Comparison of ENCODE assay signal across 23 cellular contexts in genomic region chr18:24731981-24732380, GRCh38.
DNase-seq lines count a peak whose midpoint lies in the region; ATAC-seq and TF ChIP-seq lines count a peak whose summit lies in the region.
"Had no signal": no experiment of that assay in that cellular context is flagged by ENCODE, and none has a peak within 500 bp of the region (broad histone marks: within the 10 kb centered on the region; RNA-seq: fewer than 3 reads in every experiment).

No MANE protein-coding gene starts in this region.

- H4K20me1 ChIP-seq in IMR-90 (ENCODE audit: insufficient read depth, low read length) (no peaks in the 10 kb centered on the region), mammary epithelial cell (ENCODE audit: insufficient read depth, low read length) (no peaks in the 10 kb centered on the region)

- CTCF ChIA-PET in IMR-90 (lab: Yijun Ruan, JAX) (interaction anchor here (0.9 kb wide), 1 partner anchor 145 kb away, joined by 6 read pairs; no protein-coding TSS in a partner anchor), mammary epithelial cell (lab: Charles Lee; ENCODE audit: low non-redundant PET) (interaction anchor here (0.9 kb wide), 1 partner anchor 243 kb away, joined by 8 read pairs; no protein-coding TSS in a partner anchor)

- no peak overlapping the region for H3K4me2 ChIP-seq in IMR-90 (ENCODE audit: low read depth, low read length)
- H3K4me2 ChIP-seq in mammary epithelial cell (ENCODE audit: insufficient read depth, low read depth, low read length) = peak overlapping the region; percentile 34

- no peak overlapping the region for H3K4me3 ChIP-seq in IMR-90 (ENCODE audit: insufficient read depth, low read depth, low read length)
- H3K4me3 ChIP-seq in mammary epithelial cell (replicated peaks in 1 of 3; ENCODE audit: insufficient read depth in 1 of 3, low read depth in 2 of 3, low read length in 3 of 3) = no peak overlapping the region
- H3K4me3 ChIP-seq: SJCRH30, uterus had no signal

- H2AFZ ChIP-seq in IMR-90 (replicated peaks; ENCODE audit: low read length, poor library complexity) (peak overlapping the region; percentile 34), mammary epithelial cell (ENCODE audit: low read depth, low read length) (peak overlapping the region; percentile 23)

- ATAC-seq in IMR-90 (ENCODE audit: low read depth) (peak; percentile 35; the same call in 1 of the 2 replicates), left lobe of liver (no peak)

- H2AK5ac ChIP-seq in IMR-90 (ENCODE audit: low read depth, low read length) = peak overlapping the region; percentile 22; the same call in 1 of the 2 replicates

- H3K4me1 ChIP-seq in IMR-90 (ENCODE audit: control insufficient read depth, insufficient read depth, low read length) (peaks cover 7% of the 10 kb centered on the region), mammary epithelial cell (ENCODE audit: insufficient read depth, low read length) (peaks cover 54% of the 10 kb centered on the region)
- H3K4me1 ChIP-seq: SJCRH30, uterus had no signal

- peak; percentile 46 for DNase-seq in AG20443 (ENCODE audit: low spot score)
- peak; percentile 39 for DNase-seq in IMR-90
- peak; percentile 93 for DNase-seq in mammary epithelial cell
- peak; percentile 63 for DNase-seq in kidney tubule cell (ENCODE audit: low spot score)
- DNase-seq in iPS-NIHi7 (ENCODE audit: extremely low spot score) = no peak
- no peak for DNase-seq in NCI-H2171 treated with DMSO at 0.1 percent for 48 hours (lab: John Stamatoyannopoulos, UW)
- no peak for DNase-seq in HuH-7.5 (ENCODE audit: low spot score)
- no peak for DNase-seq in left lobe of liver (ENCODE audit: low spot score)
- DNase-seq: activated CD4-positive, alpha-beta memory T cell treated with anti-CD3 and anti-CD28 coated beads, Interleukin-2, amount 10 ng/mL, durations not matched to agents 7 days and 5 days; activated T-cell treated with anti-CD3 and anti-CD28 coated beads for 4 hours; amygdala; C1 segment of cervical spinal cord; cerebellar nuclear complex; effector CD4-positive, alpha-beta T cell; GF-D8; immature natural killer cell; NCI-H1694 treated with DMSO at 0.1 percent for 48 hours; NCI-H82; retina; stimulated activated CD8-positive, alpha-beta memory T cell treated with anti-CD3 and anti-CD28 coated beads, Interleukin-4, amount 100 ng/mL, for 48 hours; uterus had no signal

- H2BK120ac ChIP-seq in IMR-90 (ENCODE audit: low read depth, low read length) = peak overlapping the region; percentile 87

- no peak overlapping the region for H3K27ac ChIP-seq in IMR-90 (ENCODE audit: insufficient read depth, low read length)
- peak overlapping the region; percentile 90 for H3K27ac ChIP-seq in mammary epithelial cell (ENCODE audit: insufficient read depth, low read depth, low read length)
- H3K27ac ChIP-seq: SJCRH30, uterus, VCaP had no signal

- dilution Hi-C loops in IMR-90 (cut with HindIII; ENCODE audit: low sequenced_read_pairs, unreplicated experiment) (no loop called here), mammary epithelial cell (cut with HindIII; ENCODE audit: low sequenced_read_pairs) (no loop called here)

- peak overlapping the region; percentile 54 for H3K14ac ChIP-seq in IMR-90 (replicated peaks; ENCODE audit: low read depth, low read length)

- no peaks in the 10 kb centered on the region for H3K79me2 ChIP-seq in mammary epithelial cell (ENCODE audit: insufficient read depth, low read length)

- TF ChIP-seq CTCF in IMR-90 (conservative IDR thresholded peaks at IDR 0.05; ENCODE audit: low read depth, low read length) (no peak), mammary epithelial cell (conservative IDR thresholded peaks at IDR 0.05 in 1 of 2, IDR thresholded peaks at IDR 0.05 in 1 of 2; ENCODE audit: extremely low read depth in 1 of 2, insufficient read depth in 1 of 2, low read depth in 1 of 2, low read length in 2 of 2) (no peak)

- H3K4ac ChIP-seq in IMR-90 (ENCODE audit: low read depth, low read length) = peak overlapping the region; percentile 36; the same call in 1 of the 2 replicates

- H3K36me3 ChIP-seq in IMR-90 (ENCODE audit: control insufficient read depth, insufficient read depth, low read length) (no peaks in the 10 kb centered on the region), mammary epithelial cell (ENCODE audit: insufficient read depth, low read length) (no peaks in the 10 kb centered on the region)
- H3K36me3 ChIP-seq: SJCRH30, uterus had no signal

- H3K9ac ChIP-seq in IMR-90 (ENCODE audit: low read depth, low read length) = no peak overlapping the region
- peak overlapping the region; percentile 39 for H3K9ac ChIP-seq in mammary epithelial cell (ENCODE audit: insufficient read depth, low read length)

- H2BK5ac ChIP-seq in IMR-90 (ENCODE audit: low read depth, low read length, poor library complexity, severe bottlenecking) = no peak overlapping the region

- no CpG with 5 or more reads among the region's 3 CpGs for WGBS in IMR-90 (ENCODE audit: extremely low coverage in 2 of 2, insufficient read length in 1 of 2), 2 experiments
- 5% methylated on average over 3 of the region's 3 CpGs for WGBS in mammary epithelial cell (ENCODE audit: low coverage, missing lambda C conversion rate)

- in situ Hi-C loops in IMR-90 (cut with MboI; ENCODE audit: low sequenced_read_pairs) (no loop called here), mammary epithelial cell (cut with MboI; ENCODE audit: low sequenced_read_pairs in 2 of 2) (loop anchor here (5.0 to 10.0 kb wide), 3 partner anchors 130 to 190 kb away; no protein-coding TSS in a partner anchor)

- TF ChIP-seq RAD21 in IMR-90 (IDR thresholded peaks at IDR 0.05; ENCODE audit: low read length) = no peak

- peaks cover 8% of the 10 kb centered on the region for H3K9me1 ChIP-seq in IMR-90 (ENCODE audit: insufficient read depth, low read length)

- H3K27me3 ChIP-seq in IMR-90 (ENCODE audit: control insufficient read depth, insufficient read depth, low read length) (no peaks in the 10 kb centered on the region; the same call in 1 of the 2 replicates), mammary epithelial cell (ENCODE audit: insufficient read depth, low read length) (no peaks in the 10 kb centered on the region)
- H3K27me3 ChIP-seq: SJCRH30, uterus had no signal

- intact Hi-C loops in IMR-90 (cut with micrococcal nuclease) (no loop called here), mammary epithelial cell (cut with micrococcal nuclease) (no loop called here)

- no peak overlapping the region; the same call in 2 of the 3 replicates for H2BK15ac ChIP-seq in IMR-90 (ENCODE audit: low read depth, low read length)

- H3K9me3 ChIP-seq in IMR-90 (ENCODE audit: control insufficient read depth, insufficient read depth, low read length) = no peaks in the 10 kb centered on the region
- no peaks in the 10 kb centered on the region for H3K9me3 ChIP-seq in mammary epithelial cell (replicated peaks; ENCODE audit: insufficient read depth, low read length)
- H3K9me3 ChIP-seq: SJCRH30, uterus had no signal

- 0 out of 2 replicates have a peak overlapping the region, but pooled peaks have one; percentile 18 for H3K18ac ChIP-seq in IMR-90 (ENCODE audit: low read depth, low read length)

- peak overlapping the region; percentile 31; the same call in 1 of the 2 replicates for H4K91ac ChIP-seq in IMR-90 (ENCODE audit: insufficient read depth, low read depth, low read length)

- no peak overlapping the region for H3K56ac ChIP-seq in IMR-90 (ENCODE audit: extremely low read depth, insufficient read depth, low read length)

- H4K8ac ChIP-seq in IMR-90 (ENCODE audit: low read depth in 2 of 2, low read length in 2 of 2) = peak overlapping the region in 1 of 2 experiments; percentile 7; a peak in 1 of 4 replicates

- H3K79me1 ChIP-seq in IMR-90 (ENCODE audit: low read depth in 1 of 2, low read length in 2 of 2) = 0 out of 4 replicates have a peak, but pooled peaks cover 0 to 2% of the 10 kb centered on the region in 2 experiments

- H3K23ac ChIP-seq in IMR-90 (ENCODE audit: low read depth, low read length) = peak overlapping the region; percentile 54; the same call in 1 of the 2 replicates

- BruUV-seq in IMR-90 (replicated peaks; lab: Mats Ljungman, UMichigan) (no TSS peak), mammary epithelial cell (replicated peaks; lab: Mats Ljungman, UMichigan) (no TSS peak)

- H2BK20ac ChIP-seq in IMR-90 (ENCODE audit: low read depth, low read length) = no peak overlapping the region

- TF ChIP-seq POLR2A in IMR-90 (IDR thresholded peaks at IDR 0.05; ENCODE audit: low read depth, low read length) = no peak

- POLR2A ChIA-PET in IMR-90 (lab: Charles Lee; ENCODE audit: unreplicated experiment) = no interaction called here

- H4K5ac ChIP-seq in IMR-90 (ENCODE audit: low read depth, low read length) = no peak overlapping the region

- H2AK9ac ChIP-seq in IMR-90 (replicated peaks; ENCODE audit: low read depth, low read length, poor library complexity) = no peak overlapping the region

TF ChIP-seq in IMR-90, 13 proteins besides CTCF, POLR2A, EP300 and RAD21:
- TF ChIP-seq NFE2L2 (IDR thresholded peaks at IDR 0.05; ENCODE audit: low read depth, low read length) = no peak
- no peak for TF ChIP-seq CEBPB (IDR thresholded peaks at IDR 0.05; ENCODE audit: low read depth, low read length)

Comparison
In these comparisons a context has a peak if more than half of its experiments do, and no peak if none do; other contexts are left out.
1. DNase-seq: peak in AG20443 (single experiment), IMR-90 (single experiment), mammary epithelial cell (single experiment) and kidney tubule cell (single experiment); none in iPS-NIHi7 (single experiment), NCI-H2171 treated with DMSO at 0.1 percent for 48 hours (single experiment), HuH-7.5 (single experiment) and left lobe of liver (single experiment).